Comparison of ENCODE assay signal across 8 cellular contexts in the genomic region with DNA sequence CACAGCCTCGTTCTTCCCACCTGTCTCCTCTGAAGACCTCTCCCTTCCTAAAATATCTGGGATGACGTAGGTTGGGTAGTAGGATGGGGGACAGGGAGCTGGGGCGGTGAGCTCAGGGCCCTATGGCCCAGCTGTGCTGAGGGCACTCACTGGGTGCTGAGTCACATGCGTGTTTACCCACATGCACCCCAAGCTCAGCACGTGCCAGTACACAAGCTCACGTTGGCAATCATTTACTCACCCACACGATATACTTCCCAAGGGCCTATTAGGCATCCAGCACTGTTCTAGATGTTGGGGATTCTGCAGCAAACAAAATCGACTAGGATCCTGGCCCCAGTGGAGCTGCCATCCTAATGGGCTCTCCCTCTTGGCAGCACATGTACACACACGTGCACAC. TPM values are rescaled to one million over a fixed set of nuclear protein-coding genes. Genes with fewer than 3 reads are reported as not detected.
DNase-seq lines count a peak whose midpoint lies in the region; ATAC-seq and TF ChIP-seq lines count a peak whose summit lies in the region.

No MANE protein-coding gene starts in this region.

- DNase-seq in HFFc6 (no peak), breast epithelium (ENCODE audit: low spot score in 2 of 2) (no peak)
- no peak for DNase-seq in naive thymus-derived CD4-positive, alpha-beta T cell

- H3K27me3 ChIP-seq in BLaER1 (no peaks in the 10 kb centered on the region), breast epithelium (no peaks in the 10 kb centered on the region)
- H3K27me3 ChIP-seq in naive thymus-derived CD4-positive, alpha-beta T cell (ENCODE audit: control insufficient read depth in 2 of 2, insufficient read depth in 2 of 2, low read length in 2 of 2) = no peaks in the 10 kb centered on the region

- H3K9me3 ChIP-seq in BLaER1 (no peaks in the 10 kb centered on the region), breast epithelium (no peaks in the 10 kb centered on the region)
- no peaks in the 10 kb centered on the region for H3K9me3 ChIP-seq in naive thymus-derived CD4-positive, alpha-beta T cell (ENCODE audit: control insufficient read depth in 2 of 3, low read length in 3 of 3)

- no peak for TF ChIP-seq POLR2A in breast epithelium (IDR thresholded peaks at IDR 0.05)

- H4K20me1 ChIP-seq in BLaER1 = peaks cover 31% of the 10 kb centered on the region

- H3K4me3 ChIP-seq in BLaER1 = no peak overlapping the region
- H3K4me3 ChIP-seq in breast epithelium = no peak overlapping the region
- H3K4me3 ChIP-seq in naive thymus-derived CD4-positive, alpha-beta T cell (ENCODE audit: low read length) = no peak overlapping the region

- H3K9ac ChIP-seq in BLaER1 = peak overlapping the region; percentile 91; the same call in 1 of the 2 replicates

- peak overlapping the region; percentile 58 for H3K27ac Mint-ChIP-seq in HFFc6
- peak overlapping the region in 8 of 9 donors; percentile 57 to 95 (median 77) for H3K27ac Mint-ChIP-seq in naive thymus-derived CD4-positive, alpha-beta T cell

- CTCF ChIA-PET in naive thymus-derived CD4-positive, alpha-beta T cell (lab: Charles Lee) = interaction anchor here (0.5 to 7.5 kb wide), 8 partner anchors 14 to 454 kb away, joined by 3 to 102 read pairs (median 4); a partner anchor contains a TSS

- H3K4me1 ChIP-seq in BLaER1 (peaks cover 68% of the 10 kb centered on the region), breast epithelium (peaks cover 4 to 17% of the 10 kb centered on the region in 2 donors)
- peaks cover 43 to 49% of the 10 kb centered on the region in 2 donors for H3K4me1 ChIP-seq in naive thymus-derived CD4-positive, alpha-beta T cell (ENCODE audit: control insufficient read depth in 2 of 2, insufficient read depth in 2 of 2, low read length in 2 of 2)

- peaks cover 32% of the 10 kb centered on the region for H3K36me3 ChIP-seq in BLaER1
- H3K36me3 ChIP-seq in breast epithelium = no peaks in the 10 kb centered on the region
- H3K36me3 ChIP-seq in naive thymus-derived CD4-positive, alpha-beta T cell (ENCODE audit: control insufficient read depth in 2 of 3, insufficient read depth in 3 of 3, low read length in 3 of 3) = peaks cover 0 to 16% (median 4%) of the 10 kb centered on the region in 3 experiments

- no peaks in the 10 kb centered on the region for H3K9me3 Mint-ChIP-seq in HFFc6
- H3K9me3 Mint-ChIP-seq in naive thymus-derived CD4-positive, alpha-beta T cell = peaks cover 0 to 4% (median 0%) of the 10 kb centered on the region in 11 donors

- H3K27me3 Mint-ChIP-seq in HFFc6 (ENCODE audit: insufficient read depth) = peaks cover under 1% of the 10 kb centered on the region; the same call in 1 of the 2 replicates
- no peaks in the 10 kb centered on the region for H3K27me3 Mint-ChIP-seq in naive thymus-derived CD4-positive, alpha-beta T cell

- POLR2A ChIA-PET in naive thymus-derived CD4-positive, alpha-beta T cell (lab: Charles Lee) = interaction anchor here (0.6 to 3.4 kb wide), 4 partner anchors 13 to 92 kb away, joined by 4 to 15 read pairs (median 11); a partner anchor contains a TSS

- no peak overlapping the region for H3K4me3 Mint-ChIP-seq in HFFc6
- H3K4me3 Mint-ChIP-seq in naive thymus-derived CD4-positive, alpha-beta T cell = peak overlapping the region in 5 of 10 donors; percentile 11 to 38 (median 29)

- no peak for ATAC-seq in naive thymus-derived CD4-positive, alpha-beta T cell
- no peak for ATAC-seq in HG02938 (IDR thresholded peaks at IDR 0.05; ENCODE audit: unreplicated experiment)
- no peak for ATAC-seq in GM18868 (IDR thresholded peaks at IDR 0.05; ENCODE audit: unreplicated experiment)
- no peak for ATAC-seq in HG03565 (IDR thresholded peaks at IDR 0.05; ENCODE audit: unreplicated experiment)
- ATAC-seq in HG03108 (IDR thresholded peaks at IDR 0.05; ENCODE audit: unreplicated experiment) = no peak

- TF ChIP-seq CTCF in HFFc6 (IDR thresholded peaks at IDR 0.05) (no peak), breast epithelium (IDR thresholded peaks at IDR 0.05) (no peak)

- H3K27ac ChIP-seq in BLaER1 = peak overlapping the region; percentile 92; the same call in 1 of the 2 replicates
- peak overlapping the region; percentile 85 to 91 for H3K27ac ChIP-seq in breast epithelium
- H3K27ac ChIP-seq in naive thymus-derived CD4-positive, alpha-beta T cell (ENCODE audit: low read depth, low read length) = peak overlapping the region; percentile 27

- 0 out of 2 replicates have a peak, but pooled peaks cover under 1% of the 10 kb centered on the region for H3K36me3 Mint-ChIP-seq in HFFc6 (ENCODE audit: low read depth)
- H3K36me3 Mint-ChIP-seq in naive thymus-derived CD4-positive, alpha-beta T cell = no peaks in the 10 kb centered on the region

- intact Hi-C loops in breast epithelium (cut with DNase I; ENCODE audit: low total_unique reads) = loop anchor here (10.0 kb wide), 3 partner anchors 61 to 451 kb away; a partner anchor contains a TSS
- intact Hi-C loops in naive thymus-derived CD4-positive, alpha-beta T cell (cut with micrococcal nuclease) = loop anchor here (2.0 to 5.0 kb wide), 3 partner anchors 39 to 924 kb away; a partner anchor contains a TSS

- no peak overlapping the region for H3K4me2 ChIP-seq in BLaER1

- H3K4me1 Mint-ChIP-seq in HFFc6 (ENCODE audit: low read depth) = peaks cover 64% of the 10 kb centered on the region
- peaks cover 46 to 73% (median 63%) of the 10 kb centered on the region in 7 donors for H3K4me1 Mint-ChIP-seq in naive thymus-derived CD4-positive, alpha-beta T cell

RNA-seq across cellular contexts. Expression of a gene that starts 28.7 kb away (rescaled TPM):
- 10 to 100 TPM; 42.5 to 49.0 (median 46.8) TPM for total RNA-seq in HFFc6 (2021; fragmentation: NEBNext Ultra II Directional; extraction: Animal tissue kit (Norgen Biotek cat#: 25700))
- 100 to 1,000 TPM in 1 of 3 donors, 10 to 100 TPM in 2; 85.9 to 109 (median 97.0) TPM for total RNA-seq in breast epithelium
- 100 to 1,000 TPM; 119 to 317 (median 156) TPM for total RNA-seq in naive thymus-derived CD4-positive, alpha-beta T cell
- polyA plus RNA-seq in naive thymus-derived CD4-positive, alpha-beta T cell = 10 to 100 TPM; 30.4 to 55.3 TPM

RNA-seq across cellular contexts. Expression of a gene that starts 49.3 kb away (rescaled TPM):
- under 1 TPM; 0.07 to 0.57 (median 0.40) TPM for total RNA-seq in HFFc6 (2021; fragmentation: NEBNext Ultra II Directional; extraction: Animal tissue kit (Norgen Biotek cat#: 25700))
- total RNA-seq in breast epithelium = 10 to 100 TPM; 23.7 to 85.9 (median 67.0) TPM
- total RNA-seq in naive thymus-derived CD4-positive, alpha-beta T cell = 1 to 10 TPM in 4 of 5 experiments, under 1 TPM in 1; 0.97 to 9.0 (median 1.7) TPM
- polyA plus RNA-seq in naive thymus-derived CD4-positive, alpha-beta T cell = not detected

Comparison
In these comparisons a context has a peak if more than half of its experiments do, and no peak if none do; other contexts are left out.
1. H3K27ac ChIP-seq: peak in every context shown above with its lines; median percentile 92 in BLaER1; 88 in breast epithelium; 27 in naive thymus-derived CD4-positive, alpha-beta T cell.